In genomic region chr6:14754636-14755513, GRCh38 we compare ENCODE assay signal across 16 cellular contexts.
DNase-seq lines count a peak whose midpoint lies in the region; ATAC-seq and TF ChIP-seq lines count a peak whose summit lies in the region.
"Had no signal": no experiment of that assay in that cellular context is flagged by ENCODE, and none has a peak within 500 bp of the region (broad histone marks: within the 10 kb centered on the region; RNA-seq: fewer than 3 reads in every experiment).

No MANE protein-coding gene starts in this region.

- no peaks in the 10 kb centered on the region for H3K4me1 ChIP-seq in effector memory CD4-positive, alpha-beta T cell (ENCODE audit: control insufficient read depth, insufficient read depth, low read length, poor library complexity, severe bottlenecking)
- H3K4me1 ChIP-seq in mammary epithelial cell (ENCODE audit: insufficient read depth, low read length), result peaks cover 8% of the 10 kb centered on the region
- H3K4me1 ChIP-seq: tibial nerve had no signal

- peak overlapping the region; percentile 98 for H3K27ac Mint-ChIP-seq in stimulated activated naive CD8-positive, alpha-beta T cell treated with anti-CD3 and anti-CD28 coated beads, Interleukin-15, Interleukin-2, amounts not matched to agents 100 ng/mL and 50 ng/mL, for 24 hours

- no peaks in the 10 kb centered on the region for H3K9me3 Mint-ChIP-seq in stimulated activated naive CD8-positive, alpha-beta T cell treated with anti-CD3 and anti-CD28 coated beads, Interleukin-15, Interleukin-2, amounts not matched to agents 100 ng/mL and 50 ng/mL, for 24 hours

- in situ Hi-C loops in mammary epithelial cell (cut with MboI; ENCODE audit: low sequenced_read_pairs in 2 of 2), result no loop called here

- H3K79me2 ChIP-seq in mammary epithelial cell (ENCODE audit: insufficient read depth, low read length), result no peaks in the 10 kb centered on the region

- H3K27me3 Mint-ChIP-seq in stimulated activated naive CD8-positive, alpha-beta T cell treated with anti-CD3 and anti-CD28 coated beads, Interleukin-15, Interleukin-2, amounts not matched to agents 100 ng/mL and 50 ng/mL, for 24 hours, result no peaks in the 10 kb centered on the region

- DNase-seq in activated naive CD4-positive, alpha-beta T cell treated with Interleukin-2 at 50 U/mL for 16 hours, result peak; percentile 80
- no peak for DNase-seq in activated naive CD4-positive, alpha-beta T cell (lab: John Stamatoyannopoulos, UW)
- peak; percentile 22 for DNase-seq in activated CD4-positive, alpha-beta T cell treated with anti-CD3 and anti-CD28 coated beads, Interleukin-2, amount 50 U/mL, for 1 hour
- DNase-seq in effector memory CD4-positive, alpha-beta T cell, result peak; percentile 23 to 41 (median 24)
- DNase-seq in mammary epithelial cell (no peak), NCI-H69 (lab: John Stamatoyannopoulos, UW) (no peak)
- DNase-seq: Calu3, colonic mucosa, GM23248, mesendoderm, NCI-H1105 treated with DMSO at 0.1 percent for 48 hours, NCI-H446 treated with DMSO at 0.1 percent for 48 hours had no signal

- 91% methylated on average over 22 of the region's 22 CpGs for WGBS in mammary epithelial cell (ENCODE audit: low coverage, missing lambda C conversion rate)

- no peaks in the 10 kb centered on the region for H3K36me3 Mint-ChIP-seq in stimulated activated naive CD8-positive, alpha-beta T cell treated with anti-CD3 and anti-CD28 coated beads, Interleukin-15, Interleukin-2, amounts not matched to agents 100 ng/mL and 50 ng/mL, for 24 hours (ENCODE audit: low read depth)

- intact Hi-C loops in mammary epithelial cell (cut with micrococcal nuclease), result no loop called here

- ATAC-seq in HG02763 (IDR thresholded peaks at IDR 0.05; ENCODE audit: unreplicated experiment), result no peak
- ATAC-seq: A549 had no signal

- H3K27me3 ChIP-seq in effector memory CD4-positive, alpha-beta T cell (replicated peaks; ENCODE audit: control insufficient read depth, insufficient read depth, low read length, poor library complexity, severe bottlenecking), result no peaks in the 10 kb centered on the region
- H3K27me3 ChIP-seq in mammary epithelial cell (ENCODE audit: insufficient read depth, low read length), result no peaks in the 10 kb centered on the region
- H3K27me3 ChIP-seq: colonic mucosa, tibial nerve had no signal

- CTCF ChIA-PET in mammary epithelial cell (lab: Charles Lee; ENCODE audit: low non-redundant PET), result no interaction called here

- H3K4me2 ChIP-seq in mammary epithelial cell (ENCODE audit: insufficient read depth, low read depth, low read length), result no peak overlapping the region
- H3K4me2 ChIP-seq: A549 had no signal

- H3K9me3 ChIP-seq in effector memory CD4-positive, alpha-beta T cell (ENCODE audit: control insufficient read depth, low read length), result no peaks in the 10 kb centered on the region
- no peaks in the 10 kb centered on the region for H3K9me3 ChIP-seq in mammary epithelial cell (replicated peaks; ENCODE audit: insufficient read depth, low read length)
- H3K9me3 ChIP-seq: A549, colonic mucosa, tibial nerve had no signal

- H3K4me3 Mint-ChIP-seq in stimulated activated naive CD8-positive, alpha-beta T cell treated with anti-CD3 and anti-CD28 coated beads, Interleukin-15, Interleukin-2, amounts not matched to agents 100 ng/mL and 50 ng/mL, for 24 hours, result peak overlapping the region; percentile 21

- no peaks in the 10 kb centered on the region for H4K20me1 ChIP-seq in mammary epithelial cell (ENCODE audit: insufficient read depth, low read length)

- peak overlapping the region; percentile 6 for H3K4me3 ChIP-seq in effector memory CD4-positive, alpha-beta T cell (ENCODE audit: insufficient read depth, low read depth, low read length, poor library complexity, severe bottlenecking)
- no peak overlapping the region for H3K4me3 ChIP-seq in mammary epithelial cell (replicated peaks in 1 of 3; ENCODE audit: insufficient read depth in 1 of 3, low read depth in 2 of 3, low read length in 3 of 3)
- H3K4me3 ChIP-seq: A549, colonic mucosa, GM23248, tibial nerve had no signal

- no peak overlapping the region for H2AFZ ChIP-seq in mammary epithelial cell (ENCODE audit: low read depth, low read length)
- H2AFZ ChIP-seq: GM23248 had no signal

- H3K4me1 Mint-ChIP-seq in stimulated activated naive CD8-positive, alpha-beta T cell treated with anti-CD3 and anti-CD28 coated beads, Interleukin-15, Interleukin-2, amounts not matched to agents 100 ng/mL and 50 ng/mL, for 24 hours (ENCODE audit: low read depth), result peaks cover 63% of the 10 kb centered on the region

- TF ChIP-seq CTCF in mammary epithelial cell (conservative IDR thresholded peaks at IDR 0.05 in 1 of 2, IDR thresholded peaks at IDR 0.05 in 1 of 2; ENCODE audit: extremely low read depth in 1 of 2, insufficient read depth in 1 of 2, low read depth in 1 of 2, low read length in 2 of 2), result no peak

- dilution Hi-C loops in mammary epithelial cell (cut with HindIII; ENCODE audit: low sequenced_read_pairs), result no loop called here

- peak overlapping the region; percentile 43 for H3K27ac ChIP-seq in effector memory CD4-positive, alpha-beta T cell (ENCODE audit: insufficient read depth, low read length, poor library complexity, severe bottlenecking)
- no peak overlapping the region for H3K27ac ChIP-seq in mammary epithelial cell (ENCODE audit: insufficient read depth, low read depth, low read length)
- H3K27ac ChIP-seq: A549, colonic mucosa, GM23248, tibial nerve had no signal

- no peaks in the 10 kb centered on the region for H3K36me3 ChIP-seq in effector memory CD4-positive, alpha-beta T cell (ENCODE audit: control insufficient read depth, insufficient read depth, low read length)
- no peaks in the 10 kb centered on the region for H3K36me3 ChIP-seq in mammary epithelial cell (ENCODE audit: insufficient read depth, low read length)
- H3K36me3 ChIP-seq: colonic mucosa, tibial nerve had no signal

- no peak overlapping the region for H3K9ac ChIP-seq in mammary epithelial cell (ENCODE audit: insufficient read depth, low read length)
- H3K9ac ChIP-seq: GM23248 had no signal

- no TSS peak for BruUV-seq in mammary epithelial cell (replicated peaks; lab: Mats Ljungman, UMichigan)

Comparison
In these comparisons a context has a peak if more than half of its experiments do, and no peak if none do; other contexts are left out.
1. DNase-seq: peak in activated naive CD4-positive, alpha-beta T cell treated with Interleukin-2 at 50 U/mL for 16 hours (single experiment), activated CD4-positive, alpha-beta T cell treated with anti-CD3 and anti-CD28 coated beads, Interleukin-2, amount 50 U/mL, for 1 hour (single experiment) and effector memory CD4-positive, alpha-beta T cell (3 of 3); none in activated naive CD4-positive, alpha-beta T cell (0 of 4), mammary epithelial cell (single experiment) and NCI-H69 (single experiment).